In genomic region chr15:76345269-76345879, GRCh38 we compare ENCODE assay signal across 1 cellular context.
TF ChIP-seq lines count a peak whose summit lies in the region.

No MANE protein-coding gene starts in this region.

TF ChIP-seq in K562, 482 proteins besides CTCF, POLR2A, EP300 and RAD21:
- no peak for TF ChIP-seq NFRKB (IDR thresholded peaks at IDR 0.05; ENCODE audit: low read depth)
- no peak for TF ChIP-seq ASH1L (IDR thresholded peaks at IDR 0.05; ENCODE audit: borderline replicate concordance, low read depth, partially characterized antibody)
- TF ChIP-seq ZNF12 (CRISPR knock-in tag; IDR thresholded peaks at IDR 0.05) = no peak
- TF ChIP-seq ZNF316 (IDR thresholded peaks at IDR 0.05) = no peak
- no peak for TF ChIP-seq HDAC6 (IDR thresholded peaks at IDR 0.05; ENCODE audit: low read depth, low read length)
- no peak for TF ChIP-seq XRCC3 (IDR thresholded peaks at IDR 0.05)
- TF ChIP-seq NEUROD1 (IDR thresholded peaks at IDR 0.05; ENCODE audit: borderline replicate concordance, low read depth, low read length, partially characterized antibody) = no peak
- TF ChIP-seq PCBP1 (IDR thresholded peaks at IDR 0.05; ENCODE audit: low read depth, low read length, poor library complexity, severe bottlenecking) = no peak
- TF ChIP-seq VEZF1 (CRISPR knock-in tag; IDR thresholded peaks at IDR 0.05) = no peak
- TF ChIP-seq KDM1A (IDR thresholded peaks at IDR 0.05) = no peak
- TF ChIP-seq ZNF133 (CRISPR knock-in tag; IDR thresholded peaks at IDR 0.05) = no peak
- TF ChIP-seq MEF2A (IDR thresholded peaks at IDR 0.05; ENCODE audit: control insufficient read depth, low read depth, low read length) = no peak
- no peak for TF ChIP-seq ZNF639 (CRISPR knock-in tag; conservative IDR thresholded peaks at IDR 0.05 in 1 of 2, IDR thresholded peaks at IDR 0.05 in 1 of 2)
- no peak for TF ChIP-seq DLX4 (CRISPR knock-in tag; IDR thresholded peaks at IDR 0.05)
- no peak for TF ChIP-seq SLC30A9 (CRISPR knock-in tag; IDR thresholded peaks at IDR 0.05)
